Comparison of ENCODE assay signal across 2 cellular contexts in the genomic region with DNA sequence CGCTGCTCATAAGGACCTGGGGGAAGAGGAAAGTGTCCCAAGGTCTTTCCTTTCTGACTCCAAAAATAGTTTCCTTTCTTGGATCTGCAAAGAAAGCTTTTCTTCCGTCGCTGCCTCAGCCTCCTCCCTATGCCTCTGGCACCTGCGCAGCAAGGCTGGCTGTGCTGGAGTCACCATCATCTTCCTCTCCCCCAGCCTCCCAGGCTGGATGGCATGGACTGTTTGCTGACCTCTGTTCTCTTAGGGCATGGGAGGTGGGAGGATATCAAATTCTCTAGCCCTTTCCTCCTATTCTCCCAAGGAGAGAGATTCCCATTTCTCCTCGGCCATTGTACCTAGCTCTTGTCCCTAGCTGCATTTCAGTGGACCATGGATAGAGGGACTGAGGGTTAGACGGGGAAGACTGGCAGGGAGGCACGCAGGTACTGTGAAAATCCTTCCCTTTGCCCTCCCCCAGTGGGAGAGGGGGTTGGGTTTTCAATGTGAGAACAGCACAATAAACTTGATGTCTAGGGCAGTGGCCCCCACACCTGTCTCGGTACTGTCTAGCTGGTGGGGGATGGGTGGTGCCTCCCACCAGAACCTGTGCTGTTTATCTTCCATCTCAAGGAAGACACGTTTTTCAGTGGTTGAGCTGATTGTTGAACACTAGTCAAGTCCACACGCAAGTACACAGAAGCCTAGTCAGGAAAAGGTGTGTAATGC.
TF ChIP-seq lines count a peak whose summit lies in the region.

No MANE protein-coding gene starts in this region.

TF ChIP-seq in SK-N-SH, 30 proteins besides CTCF, POLR2A, EP300 and RAD21:
- no peak for TF ChIP-seq RXRA (IDR thresholded peaks at IDR 0.05; ENCODE audit: borderline replicate concordance, low read depth)
- TF ChIP-seq POLR2AphosphoS5 (IDR thresholded peaks at IDR 0.05; ENCODE audit: low read depth, low read length): peak; percentile 42; the same call in 1 of the 2 replicates
- no peak for TF ChIP-seq FOXM1 (IDR thresholded peaks at IDR 0.05; ENCODE audit: low read depth)
- TF ChIP-seq CHD2 (IDR thresholded peaks at IDR 0.05; ENCODE audit: low read length, partially characterized antibody): peak; percentile 55
TF ChIP-seq in SK-N-SH: peak in this region for 2.

TF ChIP-seq in SK-N-SH treated with all-trans-retinoic acid at 6 μM for 48 hours, 23 proteins besides CTCF, POLR2A, EP300 and RAD21:
- no peak for TF ChIP-seq ZFP30 (CRISPR knock-in tag; IDR thresholded peaks at IDR 0.05)
- TF ChIP-seq OSR1 (CRISPR knock-in tag; IDR thresholded peaks at IDR 0.05): no peak
- TF ChIP-seq, protein P1, sequence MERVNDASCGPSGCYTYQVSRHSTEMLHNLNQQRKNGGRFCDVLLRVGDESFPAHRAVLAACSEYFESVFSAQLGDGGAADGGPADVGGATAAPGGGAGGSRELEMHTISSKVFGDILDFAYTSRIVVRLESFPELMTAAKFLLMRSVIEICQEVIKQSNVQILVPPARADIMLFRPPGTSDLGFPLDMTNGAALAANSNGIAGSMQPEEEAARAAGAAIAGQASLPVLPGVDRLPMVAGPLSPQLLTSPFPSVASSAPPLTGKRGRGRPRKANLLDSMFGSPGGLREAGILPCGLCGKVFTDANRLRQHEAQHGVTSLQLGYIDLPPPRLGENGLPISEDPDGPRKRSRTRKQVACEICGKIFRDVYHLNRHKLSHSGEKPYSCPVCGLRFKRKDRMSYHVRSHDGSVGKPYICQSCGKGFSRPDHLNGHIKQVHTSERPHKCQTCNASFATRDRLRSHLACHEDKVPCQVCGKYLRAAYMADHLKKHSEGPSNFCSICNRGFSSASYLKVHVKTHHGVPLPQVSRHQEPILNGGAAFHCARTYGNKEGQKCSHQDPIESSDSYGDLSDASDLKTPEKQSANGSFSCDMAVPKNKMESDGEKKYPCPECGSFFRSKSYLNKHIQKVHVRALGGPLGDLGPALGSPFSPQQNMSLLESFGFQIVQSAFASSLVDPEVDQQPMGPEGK (CRISPR knock-in tag; IDR thresholded peaks at IDR 0.05; ENCODE audit: borderline replicate concordance): no peak
- no peak for TF ChIP-seq ZC3H10 (CRISPR knock-in tag; IDR thresholded peaks at IDR 0.05)
- no peak for TF ChIP-seq PPARA (CRISPR knock-in tag; IDR thresholded peaks at IDR 0.05; ENCODE audit: borderline replicate concordance)
- TF ChIP-seq TOX (CRISPR knock-in tag; IDR thresholded peaks at IDR 0.05; ENCODE audit: borderline replicate concordance): no peak
- TF ChIP-seq, protein P2, sequence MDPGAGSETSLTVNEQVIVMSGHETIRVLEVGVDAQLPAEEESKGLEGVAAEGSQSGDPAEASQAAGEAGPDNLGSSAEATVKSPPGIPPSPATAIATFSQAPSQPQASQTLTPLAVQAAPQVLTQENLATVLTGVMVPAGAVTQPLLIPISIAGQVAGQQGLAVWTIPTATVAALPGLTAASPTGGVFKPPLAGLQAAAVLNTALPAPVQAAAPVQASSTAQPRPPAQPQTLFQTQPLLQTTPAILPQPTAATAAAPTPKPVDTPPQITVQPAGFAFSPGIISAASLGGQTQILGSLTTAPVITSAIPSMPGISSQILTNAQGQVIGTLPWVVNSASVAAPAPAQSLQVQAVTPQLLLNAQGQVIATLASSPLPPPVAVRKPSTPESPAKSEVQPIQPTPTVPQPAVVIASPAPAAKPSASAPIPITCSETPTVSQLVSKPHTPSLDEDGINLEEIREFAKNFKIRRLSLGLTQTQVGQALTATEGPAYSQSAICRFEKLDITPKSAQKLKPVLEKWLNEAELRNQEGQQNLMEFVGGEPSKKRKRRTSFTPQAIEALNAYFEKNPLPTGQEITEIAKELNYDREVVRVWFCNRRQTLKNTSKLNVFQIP (CRISPR knock-in tag; IDR thresholded peaks at IDR 0.05; ENCODE audit: borderline replicate concordance, low read depth): no peak
- TF ChIP-seq CSDC2 (CRISPR knock-in tag; IDR thresholded peaks at IDR 0.05): no peak
